Comparison of ENCODE assay signal across 31 cellular contexts in genomic region chr1:18967066-18967690, GRCh38.
"Had no signal": no experiment of that assay in that cellular context is flagged by ENCODE, and none has a peak within 500 bp of the region (broad histone marks: within the 10 kb centered on the region; RNA-seq: fewer than 3 reads in every experiment).

No MANE protein-coding gene starts in this region.

- H3K27ac Mint-ChIP-seq: mesothelial cell of epicardium; naive B cell; stimulated activated memory B cell treated with anti-CD40 and anti-IgM and Interleukin-4, amounts not matched to agents 10 μg/mL and 1 μg/mL and 100 μg/mL, for 72 hours had no signal

- H2AFZ ChIP-seq: parathyroid adenoma had no signal

- H3K9me3 Mint-ChIP-seq: effector memory CD8-positive, alpha-beta T cell; mesothelial cell of epicardium; naive B cell; natural killer cell treated with Interleukin-12 subunit alpha and Interleukin-12 subunit beta and Interleukin-15 and Interleukin-18, amount 100 ng/mL, for 72 hours; neural crest cell; stimulated activated memory B cell treated with anti-CD40 and anti-IgM and Interleukin-4, amounts not matched to agents 10 μg/mL and 1 μg/mL and 100 μg/mL, for 72 hours had no signal

- H3K4me3 Mint-ChIP-seq: effector memory CD8-positive, alpha-beta T cell; mesothelial cell of epicardium; naive B cell; natural killer cell treated with Interleukin-12 subunit alpha and Interleukin-12 subunit beta and Interleukin-15 and Interleukin-18, amount 100 ng/mL, for 72 hours; neural crest cell; stimulated activated memory B cell treated with anti-CD40 and anti-IgM and Interleukin-4, amounts not matched to agents 10 μg/mL and 1 μg/mL and 100 μg/mL, for 72 hours had no signal

- H3K27ac ChIP-seq: esophagus squamous epithelium, heart right ventricle, lower lobe of right lung, parathyroid adenoma, prostate gland, right atrium auricular region, spleen, suprapubic skin, transverse colon, upper lobe of right lung, vagina had no signal

- DNase-seq: cortex of kidney; effector memory CD8-positive, alpha-beta T cell; erythroblast; esophagus squamous epithelium; foreskin melanocyte; glutamatergic neuron; heart right ventricle; hippocampal formation; kidney glomerular epithelial cell; left colon; left ventricle myocardium superior; lower lobe of right lung; mucosa of descending colon; naive B cell; stimulated activated CD4-positive, alpha-beta T cell treated with anti-CD3 and anti-CD28 coated beads, Interleukin-4, amount 100 ng/mL, for 4 hours; stimulated activated naive CD8-positive, alpha-beta T cell treated with anti-CD3 and anti-CD28 coated beads, Interleukin-15, Interleukin-2, amounts not matched to agents 100 U/mL and 50 U/mL, for 24 hours; transverse colon; upper lobe of right lung had no signal

- H3K36me3 ChIP-seq: esophagus squamous epithelium, heart right ventricle, lower lobe of right lung, prostate gland, right atrium auricular region, spleen, suprapubic skin, transverse colon, upper lobe of right lung, vagina had no signal

- FAIRE-seq: endometrium, islet of Langerhans had no signal

- ATAC-seq: effector memory CD8-positive, alpha-beta T cell; heart right ventricle; left colon; left ventricle myocardium superior; mucosa of descending colon; natural killer cell treated with Interleukin-12 subunit alpha and Interleukin-12 subunit beta and Interleukin-15 and Interleukin-18, amount 100 ng/mL, for 72 hours; stimulated activated memory B cell treated with anti-CD40 and anti-IgM and Interleukin-4, amounts not matched to agents 10 μg/mL and 1 μg/mL and 100 μg/mL, for 72 hours; stimulated activated naive CD8-positive, alpha-beta T cell treated with anti-CD3 and anti-CD28 coated beads, Interleukin-15, Interleukin-2, amounts not matched to agents 100 U/mL and 50 U/mL, for 24 hours; upper lobe of right lung had no signal

- H3K4me1 ChIP-seq: lower lobe of right lung, parathyroid adenoma, prostate gland, right atrium auricular region had no signal

- H3K9ac ChIP-seq: parathyroid adenoma had no signal

- H3K9me3 ChIP-seq: esophagus squamous epithelium, heart right ventricle, lower lobe of right lung, mucosa of descending colon, prostate gland, right atrium auricular region, spleen, suprapubic skin, transverse colon, upper lobe of right lung, vagina had no signal

- H3K79me2 ChIP-seq: parathyroid adenoma had no signal

- H3K4me1 Mint-ChIP-seq: naive B cell had no signal

- H3K27me3 ChIP-seq: esophagus squamous epithelium, right atrium auricular region, suprapubic skin, transverse colon, upper lobe of right lung, vagina had no signal

- H3K4me3 ChIP-seq: esophagus squamous epithelium, heart right ventricle, lower lobe of right lung, mucosa of descending colon, prostate gland, right atrium auricular region, skin epidermis, spleen, suprapubic skin, transverse colon, upper lobe of right lung, vagina had no signal

- H3K36me3 Mint-ChIP-seq: mesothelial cell of epicardium; natural killer cell treated with Interleukin-12 subunit alpha and Interleukin-12 subunit beta and Interleukin-15 and Interleukin-18, amount 100 ng/mL, for 72 hours; stimulated activated memory B cell treated with anti-CD40 and anti-IgM and Interleukin-4, amounts not matched to agents 10 μg/mL and 1 μg/mL and 100 μg/mL, for 72 hours had no signal
